ENCODE assay signal across 21 cellular contexts in the genomic region with DNA sequence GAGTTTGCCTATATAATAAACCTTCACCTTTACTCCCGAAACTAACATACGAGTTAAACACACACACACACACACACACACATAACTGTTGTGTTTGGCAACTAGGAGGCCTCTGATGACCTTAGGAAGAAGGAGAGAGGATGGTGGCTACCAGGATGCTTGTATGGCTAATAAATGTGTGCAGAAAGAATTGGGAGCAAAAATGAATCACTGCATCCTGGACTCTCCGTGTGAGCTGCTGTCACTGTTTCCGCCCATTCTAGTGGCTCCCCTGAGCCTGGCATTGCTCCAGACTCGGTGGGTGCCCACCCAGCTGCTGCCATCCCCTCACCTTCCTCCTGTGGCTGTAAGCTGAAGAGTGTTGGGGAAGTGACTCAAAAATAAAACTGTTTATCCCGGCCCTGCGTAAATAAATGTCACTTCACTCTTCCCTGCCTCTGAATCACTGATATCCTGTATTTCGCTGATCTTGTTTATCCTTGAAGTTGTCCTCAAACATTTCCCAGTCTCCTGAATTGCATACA.
DNase-seq lines count a peak whose midpoint lies in the region; ATAC-seq, FAIRE-seq and TF ChIP-seq lines count a peak whose summit lies in the region.
"Had no signal": no experiment of that assay in that cellular context is flagged by ENCODE, and none has a peak within 500 bp of the region (broad histone marks: within the 10 kb centered on the region; RNA-seq: fewer than 3 reads in every experiment).

No MANE protein-coding gene starts in this region.

- H4K20me1 ChIP-seq in BLaER1 treated with 17β-estradiol and CSF1 and Interleukin-3, amounts not matched to agents 10 nM and 100 nM = no peaks in the 10 kb centered on the region
- H4K20me1 ChIP-seq in PC-3 (ENCODE audit: low read length) (no peaks in the 10 kb centered on the region), endothelial cell of umbilical vein (replicated peaks; ENCODE audit: control insufficient read depth, extremely low read depth, insufficient read depth, low read length) (no peaks in the 10 kb centered on the region)
- H4K20me1 ChIP-seq: BLaER1 had no signal

- peaks cover 0 to 10% (median 5%) of the 10 kb centered on the region in 11 experiments; a peak in 10 of 22 replicates for H3K9me3 ChIP-seq in BLaER1 treated with 17β-estradiol and CSF1 and Interleukin-3, amounts not matched to agents 10 nM and 100 nM (replicated peaks in 1 of 11)
- H3K9me3 ChIP-seq in PC-3 (ENCODE audit: low read length) = no peaks in the 10 kb centered on the region
- no peaks in the 10 kb centered on the region for H3K9me3 ChIP-seq in endothelial cell of umbilical vein (replicated peaks; ENCODE audit: control insufficient read depth, insufficient read depth, low read length)
- H3K9me3 ChIP-seq in left ventricle myocardium inferior (replicated peaks) = peaks cover 13% of the 10 kb centered on the region
- H3K9me3 ChIP-seq: BLaER1 had no signal

- H3K4me3 ChIP-seq in BLaER1 treated with 17β-estradiol and CSF1 and Interleukin-3, amounts not matched to agents 10 nM and 100 nM = no peak overlapping the region
- no peak overlapping the region for H3K4me3 ChIP-seq in PC-3 (ENCODE audit: low read length)
- no peak overlapping the region for H3K4me3 ChIP-seq in endothelial cell of umbilical vein (replicated peaks in 1 of 3; ENCODE audit: insufficient read depth in 1 of 3, low read depth in 1 of 3, low read length in 3 of 3)
- H3K4me3 ChIP-seq in left ventricle myocardium inferior = no peak overlapping the region
- H3K4me3 ChIP-seq: BLaER1 had no signal

- H3K4me2 ChIP-seq in BLaER1 treated with 17β-estradiol and CSF1 and Interleukin-3, amounts not matched to agents 10 nM and 100 nM = peak overlapping the region in 6 of 11 experiments; percentile 5 to 58 (median 39); a peak in 8 of 22 replicates
- H3K4me2 ChIP-seq in PC-3 (ENCODE audit: low read length) (peak overlapping the region; percentile 3; the same call in 1 of the 2 replicates), endothelial cell of umbilical vein (ENCODE audit: insufficient read depth, low read length) (no peak overlapping the region)
- H3K4me2 ChIP-seq: BLaER1 had no signal

- H3K27ac ChIP-seq in BLaER1 treated with 17β-estradiol and CSF1 and Interleukin-3, amounts not matched to agents 10 nM and 100 nM = no peak overlapping the region
- H3K27ac ChIP-seq in PC-3 (ENCODE audit: low read length) = no peak overlapping the region
- peak overlapping the region; percentile 36 for H3K27ac ChIP-seq in endothelial cell of umbilical vein (ENCODE audit: insufficient read depth, low read depth, low read length)
- no peak overlapping the region for H3K27ac ChIP-seq in left ventricle myocardium inferior (replicated peaks)
- H3K27ac ChIP-seq: 22Rv1, BLaER1 had no signal

- no peak for TF ChIP-seq CTCF in PC-3 (conservative IDR thresholded peaks at IDR 0.05; ENCODE audit: low read depth, low read length)
- no peak for TF ChIP-seq CTCF in endothelial cell of umbilical vein (IDR thresholded peaks at IDR 0.05; ENCODE audit: extremely low read depth in 1 of 2, insufficient read depth in 1 of 2, low read depth in 1 of 2, low read length in 2 of 2)
- no peak for TF ChIP-seq CTCF in left ventricle myocardium inferior (IDR thresholded peaks at IDR 0.05; ENCODE audit: borderline replicate concordance)

- H3F3A ChIP-seq in PC-3 (ENCODE audit: low read length, unreplicated experiment) = no peaks in the 10 kb centered on the region

- DNase-seq in PC-3 (peak; percentile 29), endothelial cell of umbilical vein (ENCODE audit: low read depth, low spot score) (peak; percentile 26), pulmonary artery endothelial cell (ENCODE audit: low read depth, low spot score) (peak; percentile 24), left ventricle myocardium inferior (no peak), left colon (no peak), NCI-H82 (lab: John Stamatoyannopoulos, UW) (no peak)
- DNase-seq: Calu3; CD4-positive, alpha-beta memory T cell; COR-L47; DMS53; DMS79 treated with DMSO at 0.1 percent for 48 hours; H7; HCEC 1CT had no signal

- H3K36me3 ChIP-seq in BLaER1 treated with 17β-estradiol and CSF1 and Interleukin-3, amounts not matched to agents 10 nM and 100 nM = no peaks in the 10 kb centered on the region
- H3K36me3 ChIP-seq in PC-3 (ENCODE audit: low read depth, low read length) = no peaks in the 10 kb centered on the region
- H3K36me3 ChIP-seq in endothelial cell of umbilical vein (ENCODE audit: control insufficient read depth in 2 of 2, extremely low read depth in 1 of 2, insufficient read depth in 2 of 2, low read length in 2 of 2) = no peaks in the 10 kb centered on the region
- no peaks in the 10 kb centered on the region for H3K36me3 ChIP-seq in left ventricle myocardium inferior
- H3K36me3 ChIP-seq: BLaER1 had no signal

- no peaks in the 10 kb centered on the region for H3K9me1 ChIP-seq in endothelial cell of umbilical vein (replicated peaks; ENCODE audit: control insufficient read depth, extremely low read depth, insufficient read depth, low read length)

- CTCF ChIA-PET in PC-3 (lab: Charles Lee) = no interaction called here
- CTCF ChIA-PET in endothelial cell of umbilical vein (lab: Charles Lee) = no interaction called here

- dilution Hi-C loops in endothelial cell of umbilical vein (cut with MboI; ENCODE audit: extremely low pct_ligation_motif_present, low sequenced_read_pairs) = no loop called here

- peak; percentile 68 for FAIRE-seq in endothelial cell of umbilical vein (lab: Jason Lieb, UNC)
- FAIRE-seq: A204.1, G401.6, GM12892, H1 had no signal

- intact Hi-C loops in PC-3 (cut with micrococcal nuclease) (no loop called here), endothelial cell of umbilical vein (cut with micrococcal nuclease) (no loop called here), left ventricle myocardium inferior (cut with micrococcal nuclease) (no loop called here), left colon (cut with DNase I, micrococcal nuclease) (no loop called here)

- POLR2A ChIA-PET in PC-3 (lab: Charles Lee; ENCODE audit: unreplicated experiment) (no interaction called here), endothelial cell of umbilical vein (lab: Charles Lee) (no interaction called here)

- peaks cover 5 to 31% (median 19%) of the 10 kb centered on the region in 10 experiments; a peak in 16 of 20 replicates for H3K4me1 ChIP-seq in BLaER1 treated with 17β-estradiol and CSF1 and Interleukin-3, amounts not matched to agents 10 nM and 100 nM
- H3K4me1 ChIP-seq in PC-3 (ENCODE audit: insufficient read depth, low read length) (no peaks in the 10 kb centered on the region), endothelial cell of umbilical vein (ENCODE audit: control insufficient read depth, extremely low read depth, insufficient read depth, low read length) (peaks cover 2% of the 10 kb centered on the region), left ventricle myocardium inferior (no peaks in the 10 kb centered on the region)

- BruUV-seq in PC-3 (replicated peaks; lab: Mats Ljungman, UMichigan) (no TSS peak), endothelial cell of umbilical vein (replicated peaks; lab: Mats Ljungman, UMichigan) (no TSS peak)

- no peak for TF ChIP-seq POLR2A in endothelial cell of umbilical vein (IDR thresholded peaks at IDR 0.05; ENCODE audit: low read depth, low read length)

- H3K27me3 ChIP-seq in BLaER1 treated with 17β-estradiol and CSF1 and Interleukin-3, amounts not matched to agents 10 nM and 100 nM = no peaks in the 10 kb centered on the region
- H3K27me3 ChIP-seq in PC-3 (ENCODE audit: low read length) (no peaks in the 10 kb centered on the region), endothelial cell of umbilical vein (ENCODE audit: control insufficient read depth in 2 of 2, insufficient read depth in 2 of 2, low read length in 2 of 2) (no peaks in the 10 kb centered on the region), left ventricle myocardium inferior (ENCODE audit: low read depth) (no peaks in the 10 kb centered on the region)
- H3K27me3 ChIP-seq: BLaER1 had no signal

- no peaks in the 10 kb centered on the region for H3K9me2 ChIP-seq in PC-3 (replicated peaks; ENCODE audit: low read length)

- no peak overlapping the region for H3K9ac ChIP-seq in BLaER1 treated with 17β-estradiol and CSF1 and Interleukin-3, amounts not matched to agents 10 nM and 100 nM
- no peak overlapping the region for H3K9ac ChIP-seq in PC-3 (ENCODE audit: low read length)
- no peak overlapping the region for H3K9ac ChIP-seq in endothelial cell of umbilical vein (replicated peaks; ENCODE audit: extremely low read depth, insufficient read depth, low read length)
- H3K9ac ChIP-seq: BLaER1 had no signal

- no peak for ATAC-seq in PC-3
- ATAC-seq in GM18873 (IDR thresholded peaks at IDR 0.05; ENCODE audit: low FRiP score, unreplicated experiment) = no peak
- no peak for ATAC-seq in left colon

- H2AFZ ChIP-seq in PC-3 (ENCODE audit: low read length) = no peak overlapping the region
- no peak overlapping the region for H2AFZ ChIP-seq in endothelial cell of umbilical vein (ENCODE audit: low read depth, low read length)

- H3K79me2 ChIP-seq in PC-3 (ENCODE audit: low read length) = no peaks in the 10 kb centered on the region
- H3K79me2 ChIP-seq in endothelial cell of umbilical vein (ENCODE audit: control insufficient read depth, insufficient read depth, low read length) = no peaks in the 10 kb centered on the region

TF ChIP-seq in endothelial cell of umbilical vein, 7 proteins besides CTCF, POLR2A, EP300 and RAD21:
- TF ChIP-seq FOS (IDR thresholded peaks at IDR 0.05; ENCODE audit: borderline replicate concordance, insufficient read depth, low read length) (peak; percentile 72), EZH2 (IDR thresholded peaks at IDR 0.05; ENCODE audit: borderline replicate concordance, low read depth, low read length, severe bottlenecking) (no peak)

Comparison
In these comparisons a context has a peak if more than half of its experiments do, and no peak if none do; other contexts are left out.
1. DNase-seq: peak in PC-3 (single experiment), endothelial cell of umbilical vein (single experiment) and pulmonary artery endothelial cell (single experiment); none in left ventricle myocardium inferior (single experiment), left colon (0 of 2) and NCI-H82 (single experiment).